Comparison of ENCODE assay signal across 8 cellular contexts in the genomic region with DNA sequence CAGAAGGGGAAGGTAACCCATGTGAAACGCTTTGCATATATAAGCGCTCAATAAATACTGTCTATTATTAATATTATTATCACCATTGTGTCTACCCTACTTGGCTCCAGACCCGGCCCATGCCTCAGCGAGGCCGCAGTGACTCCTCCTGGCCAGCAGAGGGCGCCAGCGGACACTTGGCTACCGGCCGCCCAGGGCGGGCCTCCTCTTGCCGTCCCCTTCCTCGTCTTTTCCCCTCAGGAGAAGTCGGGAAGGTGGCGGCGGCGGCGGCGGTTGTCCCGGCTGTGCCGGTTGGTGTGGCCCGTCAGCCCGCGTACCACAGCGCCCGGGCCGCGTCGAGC. TPM values are rescaled to one million over a fixed set of nuclear protein-coding genes. Genes with fewer than 3 reads are reported as not detected.
DNase-seq lines count a peak whose midpoint lies in the region; ATAC-seq and TF ChIP-seq lines count a peak whose summit lies in the region.

A gene with protein sequence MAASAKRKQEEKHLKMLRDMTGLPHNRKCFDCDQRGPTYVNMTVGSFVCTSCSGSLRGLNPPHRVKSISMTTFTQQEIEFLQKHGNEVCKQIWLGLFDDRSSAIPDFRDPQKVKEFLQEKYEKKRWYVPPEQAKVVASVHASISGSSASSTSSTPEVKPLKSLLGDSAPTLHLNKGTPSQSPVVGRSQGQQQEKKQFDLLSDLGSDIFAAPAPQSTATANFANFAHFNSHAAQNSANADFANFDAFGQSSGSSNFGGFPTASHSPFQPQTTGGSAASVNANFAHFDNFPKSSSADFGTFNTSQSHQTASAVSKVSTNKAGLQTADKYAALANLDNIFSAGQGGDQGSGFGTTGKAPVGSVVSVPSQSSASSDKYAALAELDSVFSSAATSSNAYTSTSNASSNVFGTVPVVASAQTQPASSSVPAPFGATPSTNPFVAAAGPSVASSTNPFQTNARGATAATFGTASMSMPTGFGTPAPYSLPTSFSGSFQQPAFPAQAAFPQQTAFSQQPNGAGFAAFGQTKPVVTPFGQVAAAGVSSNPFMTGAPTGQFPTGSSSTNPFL (plus strand): TSS at position 233 of the 341 bp plus-strand sequence. CDS start 266 bp downstream, outside the sequence.

- H3K4me1 Mint-ChIP-seq in activated CD4-positive, alpha-beta T cell treated with anti-CD3 and anti-CD28 coated beads, Interleukin-2, amount 10 ng/mL, durations not matched to agents 7 days and 5 days, result peaks cover 38% of the 10 kb centered on the region

- H3K27me3 ChIP-seq in BE2C (no peaks in the 10 kb centered on the region), left lung (no peaks in the 10 kb centered on the region)

- H3K27me3 Mint-ChIP-seq in activated CD4-positive, alpha-beta T cell treated with anti-CD3 and anti-CD28 coated beads, Interleukin-2, amount 10 ng/mL, durations not matched to agents 7 days and 5 days, result no peaks in the 10 kb centered on the region

- H3K4me1 ChIP-seq in BE2C (no peaks in the 10 kb centered on the region), left lung (peaks cover 4 to 50% of the 10 kb centered on the region in 2 donors)

- CTCF ChIA-PET in activated CD4-positive, alpha-beta T cell treated with anti-CD3 and anti-CD28 coated beads, Interleukin-2, amount 10 ng/mL, durations not matched to agents 7 days and 5 days (lab: Charles Lee), result no interaction called here

- ATAC-seq in GM19025 (IDR thresholded peaks at IDR 0.05; ENCODE audit: low read depth, unreplicated experiment), result peak; percentile 89
- peak; percentile 83 for ATAC-seq in HG03280 (IDR thresholded peaks at IDR 0.05; ENCODE audit: unreplicated experiment)
- ATAC-seq in left lung, result peak; percentile 96

- POLR2A ChIA-PET in activated CD4-positive, alpha-beta T cell treated with anti-CD3 and anti-CD28 coated beads, Interleukin-2, amount 10 ng/mL, durations not matched to agents 7 days and 5 days (lab: Charles Lee), result no interaction called here

- H3K36me3 ChIP-seq in BE2C (no peaks in the 10 kb centered on the region), left lung (no peaks in the 10 kb centered on the region)

- TF ChIP-seq CTCF in BE2C (IDR thresholded peaks at IDR 0.05; ENCODE audit: low read depth, low read length) (peak; percentile 96), left lung (IDR thresholded peaks at IDR 0.05) (peak; percentile 99 to 100)

- H3K36me3 Mint-ChIP-seq in activated CD4-positive, alpha-beta T cell treated with anti-CD3 and anti-CD28 coated beads, Interleukin-2, amount 10 ng/mL, durations not matched to agents 7 days and 5 days (ENCODE audit: low read depth), result no peaks in the 10 kb centered on the region

- H3K27ac Mint-ChIP-seq in activated CD4-positive, alpha-beta T cell treated with anti-CD3 and anti-CD28 coated beads, Interleukin-2, amount 10 ng/mL, durations not matched to agents 7 days and 5 days, result peak within 1 kb of the TSS; percentile 78

- H3K4me3 ChIP-seq in BE2C (ENCODE audit: low read depth, low read length) (peak within 1 kb of the TSS; percentile 75), left lung (peak within 1 kb of the TSS; percentile 76 to 83)

- intact Hi-C loops in left lung (cut with DNase I), result no loop called here

- H3K4me3 Mint-ChIP-seq in activated CD4-positive, alpha-beta T cell treated with anti-CD3 and anti-CD28 coated beads, Interleukin-2, amount 10 ng/mL, durations not matched to agents 7 days and 5 days, result peak within 1 kb of the TSS; percentile 78

- no peaks in the 10 kb centered on the region for H3K9me3 ChIP-seq in BE2C
- no peaks in the 10 kb centered on the region for H3K9me3 ChIP-seq in left lung

- DNase-seq in BE2C (peak; percentile 83), NCI-H510A treated with DMSO at 0.1 percent for 48 hours (lab: John Stamatoyannopoulos, UW) (peak; percentile 95), dedifferentiated amniotic fluid mesenchymal stem cell (ENCODE audit: extremely low spot score) (peak; percentile 50), left lung (peak; percentile 89 to 98)
- peak; percentile 83 for DNase-seq in activated CD4-positive, alpha-beta T cell treated with anti-CD3 and anti-CD28 coated beads, Interleukin-2, amount 10 ng/mL, durations not matched to agents 7 days and 5 days
- peak; percentile 93 for DNase-seq in stimulated activated CD4-positive, alpha-beta T cell treated with anti-CD3 and anti-CD28 coated beads, Interleukin-2, amount 100 ng/mL, for 48 hours

- H3K9me3 Mint-ChIP-seq in activated CD4-positive, alpha-beta T cell treated with anti-CD3 and anti-CD28 coated beads, Interleukin-2, amount 10 ng/mL, durations not matched to agents 7 days and 5 days, result no peaks in the 10 kb centered on the region

- peak within 1 kb of the TSS; percentile 85 to 93 for H3K27ac ChIP-seq in left lung

RNA-seq across cellular contexts. Expression of the gene that starts here (rescaled TPM):
- polyA plus RNA-seq in BE2C (2012; ENCODE audit: insufficient read depth, insufficient read length, low read depth), result 56.5 TPM
- 10 to 100 TPM; 59.9 to 80.1 TPM for total RNA-seq in activated CD4-positive, alpha-beta T cell treated with anti-CD3 and anti-CD28 coated beads, Interleukin-2, amount 10 ng/mL, durations not matched to agents 7 days and 5 days
- total RNA-seq in left lung, result 100 to 1,000 TPM in 1 of 2 donors, 10 to 100 TPM in 1; 69.8 to 118 TPM

Comparison
In these comparisons a context has a peak if more than half of its experiments do, and no peak if none do; other contexts are left out.
1. Peak in every context shown above with its lines: DNase-seq, ATAC-seq, H3K4me3 ChIP-seq and H3K27ac ChIP-seq.